In the genomic region with DNA sequence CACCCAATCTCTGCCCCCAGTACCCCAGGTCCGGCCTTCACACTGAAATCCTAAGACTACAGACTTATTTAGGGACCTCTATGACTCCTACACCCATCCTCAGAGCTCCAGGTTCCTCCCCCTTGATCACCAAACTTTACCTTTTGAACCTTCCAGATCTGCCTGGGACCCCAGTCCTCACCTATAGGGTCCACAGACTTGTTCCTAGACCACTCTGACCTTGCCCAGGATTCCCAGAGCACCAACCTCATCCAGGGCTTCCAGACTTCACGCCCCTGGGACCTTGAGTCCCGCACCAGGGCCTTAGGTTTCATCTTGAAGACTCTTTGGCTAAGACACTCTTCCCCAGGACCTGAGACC, we compare ENCODE assay signal across 8 cellular contexts. TPM values are rescaled to one million over a fixed set of nuclear protein-coding genes. Genes with fewer than 3 reads are reported as not detected.
DNase-seq lines count a peak whose midpoint lies in the region; ATAC-seq and TF ChIP-seq lines count a peak whose summit lies in the region.

No MANE protein-coding gene starts in this region.

- no peaks in the 10 kb centered on the region for H3K9me3 Mint-ChIP-seq in CD4-positive, alpha-beta T cell

- in situ Hi-C loops in Panc1 (cut with HindIII; ENCODE audit: low pct_unique_long_range_greater_than_20kb, low sequenced_read_pairs), result no loop called here

- H3K4me3 ChIP-seq in Panc1 (ENCODE audit: low read depth in 2 of 2, low read length in 2 of 2) (peak overlapping the region; percentile 74 to 81), epithelial cell of esophagus (ENCODE audit: low read length) (peak overlapping the region; percentile 91), neutrophil (ENCODE audit: low read depth in 1 of 2, low read length in 1 of 2) (peak overlapping the region; percentile 75 to 97)

- CTCF ChIA-PET in CD4-positive, alpha-beta T cell (lab: Charles Lee), result interaction anchor here (0.7 to 2.9 kb wide), 2 partner anchors 15 to 104 kb away, joined by 3 to 13 read pairs; no protein-coding TSS in a partner anchor
- CTCF ChIA-PET in Panc1 (lab: Charles Lee), result interaction anchor here (0.6 kb wide), 1 partner anchor 152 kb away, joined by 3 read pairs; the partner anchor contains the start of gene RGPD8

- no peaks in the 10 kb centered on the region for H3K27me3 Mint-ChIP-seq in CD4-positive, alpha-beta T cell

- no peak for DNase-seq in CD4-positive, alpha-beta T cell
- DNase-seq in Panc1 (ENCODE audit: low read depth, low spot score) (no peak), epithelial cell of esophagus (ENCODE audit: low read depth) (no peak), HPDE6-E6E7 (ENCODE audit: extremely low spot score) (no peak), SKM-1 (lab: John Stamatoyannopoulos, UW; ENCODE audit: unreplicated experiment) (no peak), D341Med (ENCODE audit: low spot score) (no peak)
- no peak for DNase-seq in stimulated activated CD4-positive, alpha-beta T cell treated with anti-CD3 and anti-CD28 coated beads, Interleukin-1b, Interleukin-23, amount 100 ng/mL, for 48 hours

- peaks cover 44% of the 10 kb centered on the region for H3K36me3 Mint-ChIP-seq in CD4-positive, alpha-beta T cell (ENCODE audit: low read depth)

- peaks cover 18% of the 10 kb centered on the region for H3K4me1 ChIP-seq in Panc1 (ENCODE audit: control insufficient read depth, insufficient read depth, low read length)
- H3K4me1 ChIP-seq in neutrophil (ENCODE audit: control insufficient read depth in 1 of 2, insufficient read depth in 1 of 2, low read depth in 1 of 2, low read length in 1 of 2), result peaks cover 18 to 25% of the 10 kb centered on the region in 2 experiments

- H3K27ac Mint-ChIP-seq in CD4-positive, alpha-beta T cell, result peak overlapping the region; percentile 94

- BruUV-seq in Panc1 (replicated peaks; lab: Mats Ljungman, UMichigan), result no TSS peak

- intact Hi-C loops in CD4-positive, alpha-beta T cell (cut with DNase I, micrococcal nuclease), result loop anchor here (1.0 to 10.0 kb wide), 9 partner anchors 42 to 698 kb away; partner anchors contain the start of genes TMEM87B (in 2 of the 2) and POLR1B (in 1 of the 2)
- intact Hi-C loops in Panc1 (cut with micrococcal nuclease; ENCODE audit: unreplicated experiment), result loop anchor here (5.0 kb wide), 1 partner anchor 103 kb away; the partner anchor contains the start of gene TTL

- peak overlapping the region; percentile 94 for H3K4me3 Mint-ChIP-seq in CD4-positive, alpha-beta T cell

- peaks cover 44% of the 10 kb centered on the region for H3K4me1 Mint-ChIP-seq in CD4-positive, alpha-beta T cell (ENCODE audit: low read depth)

- ATAC-seq in CD4-positive, alpha-beta T cell (ENCODE audit: poor library complexity), result no peak
- ATAC-seq in Panc1, result no peak

- H3K27ac ChIP-seq in CD4-positive, alpha-beta T cell (ENCODE audit: low read depth, low read length), result peak overlapping the region; percentile 66
- H3K27ac ChIP-seq in Panc1 (ENCODE audit: low read length) (peak overlapping the region; percentile 97), neutrophil (peak overlapping the region; percentile 92)

- POLR2A ChIA-PET in CD4-positive, alpha-beta T cell (lab: Charles Lee), result interaction anchor here (0.8 to 2.1 kb wide), 8 partner anchors 39 to 530 kb away, joined by 3 to 11 read pairs (median 5); partner anchors contain the start of genes POLR1B and SLC20A1
- POLR2A ChIA-PET in Panc1 (lab: Charles Lee), result interaction anchor here (0.5 kb wide), 1 partner anchor 11 kb away, joined by 6 read pairs; no protein-coding TSS in a partner anchor

- H3K36me3 ChIP-seq in Panc1 (ENCODE audit: control insufficient read depth, insufficient read depth, low read length), result no peaks in the 10 kb centered on the region; the same call in 1 of the 2 replicates
- H3K36me3 ChIP-seq in neutrophil, result peaks cover 31% of the 10 kb centered on the region

- no peaks in the 10 kb centered on the region for H3K27me3 ChIP-seq in CD4-positive, alpha-beta T cell (ENCODE audit: control insufficient read depth, insufficient read depth, low read length)
- H3K27me3 ChIP-seq in Panc1 (ENCODE audit: control insufficient read depth, insufficient read depth, low read length) (no peaks in the 10 kb centered on the region), neutrophil (no peaks in the 10 kb centered on the region)

- H3K9me3 ChIP-seq in CD4-positive, alpha-beta T cell (ENCODE audit: control insufficient read depth, low read length), result no peaks in the 10 kb centered on the region
- no peaks in the 10 kb centered on the region for H3K9me3 ChIP-seq in Panc1 (ENCODE audit: control insufficient read depth, insufficient read depth, low read depth, low read length)
- no peaks in the 10 kb centered on the region for H3K9me3 ChIP-seq in neutrophil

- no peak for TF ChIP-seq CTCF in CD4-positive, alpha-beta T cell (IDR thresholded peaks at IDR 0.05)
- TF ChIP-seq CTCF in Panc1 (IDR thresholded peaks at IDR 0.05), result no peak
- no peak for TF ChIP-seq CTCF in epithelial cell of esophagus (IDR thresholded peaks at IDR 0.05; ENCODE audit: insufficient read depth, low read depth, low read length, missing control alignments)
- no peak for TF ChIP-seq CTCF in neutrophil (IDR thresholded peaks at IDR 0.05)

RNA-seq across cellular contexts. Expression of gene CHCHD5, which starts 0.5 kb away (rescaled TPM):
- total RNA-seq in CD4-positive, alpha-beta T cell, result 10 to 100 TPM; 13.4 to 14.3 TPM
- 46.7 TPM for total RNA-seq in Panc1 (2021; ENCODE audit: unreplicated experiment)
- 104 TPM for polyA plus RNA-seq in Panc1 (2012; ENCODE audit: insufficient read length)

RNA-seq across cellular contexts. Expression of gene POLR1B, which starts 42.6 kb away (rescaled TPM):
- total RNA-seq in CD4-positive, alpha-beta T cell, result 10 to 100 TPM in 1 of 2 experiments, 1 to 10 TPM in 1; 9.2 to 11.5 TPM
- 35.4 TPM for total RNA-seq in Panc1 (2021; ENCODE audit: unreplicated experiment)
- polyA plus RNA-seq in Panc1 (2012; ENCODE audit: insufficient read length), result 21.0 TPM
